Comparison of ENCODE assay signal across 8 cellular contexts in the genomic region with DNA sequence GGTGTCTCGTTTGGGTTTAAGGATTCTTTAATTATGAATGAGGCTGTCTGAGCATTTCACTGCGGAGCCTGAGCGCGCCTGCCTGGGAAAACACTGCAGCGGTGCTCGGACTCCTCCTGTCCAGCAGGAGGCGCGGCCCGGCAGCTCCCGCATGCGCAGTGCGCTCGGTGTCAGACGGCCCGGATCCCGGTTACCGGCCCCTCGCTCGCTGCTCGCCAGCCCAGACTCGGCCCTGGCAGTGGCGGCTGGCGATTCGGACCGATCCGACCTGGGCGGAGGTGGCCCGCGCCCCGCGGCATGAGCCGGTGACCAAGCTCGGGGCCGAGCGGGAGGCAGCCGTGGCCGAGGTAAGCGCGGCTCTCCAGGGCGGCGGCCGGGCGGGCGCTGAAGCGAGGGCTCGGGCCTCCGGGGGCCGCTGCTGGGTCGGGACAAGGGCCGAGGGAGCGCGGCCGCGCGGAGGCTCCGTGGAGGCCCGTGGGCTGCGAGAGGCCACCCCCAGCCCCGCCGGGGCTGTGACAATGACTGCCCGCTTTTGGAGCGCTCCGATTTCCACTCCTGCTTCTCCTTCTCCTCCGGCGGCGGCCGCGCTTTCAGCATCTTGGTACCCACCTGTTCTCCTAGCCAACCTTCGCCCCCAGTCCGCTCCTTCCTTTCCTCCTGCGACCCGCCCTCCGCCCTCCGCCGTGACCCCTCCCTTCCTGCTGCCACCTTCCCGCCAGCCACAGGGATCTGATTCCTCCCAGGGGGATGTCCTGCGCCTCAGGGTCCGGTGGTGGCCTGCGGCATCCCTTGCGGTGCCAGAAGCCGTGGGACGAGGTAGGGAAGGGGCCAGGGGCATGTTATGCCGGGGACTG. TPM values are rescaled to one million over a fixed set of nuclear protein-coding genes. Genes with fewer than 3 reads are reported as not detected.
A peak's percentile ranks its signal among the peaks of the same experiment; 100 is the strongest.
DNase-seq lines count a peak whose midpoint lies in the region; ATAC-seq and TF ChIP-seq lines count a peak whose summit lies in the region.

A gene (plus strand): TSS at position 173 of the 854 bp plus-strand sequence. CDS start 12,035 bp downstream, outside the sequence.

- peaks cover 16% of the 10 kb centered on the region for H3K4me1 Mint-ChIP-seq in WTC11

- H3K27me3 Mint-ChIP-seq in WTC11 (ENCODE audit: low read depth), result peaks cover 3% of the 10 kb centered on the region

- H3K4me3 Mint-ChIP-seq in WTC11, result peak within 1 kb of the TSS; percentile 75

- POLR2A ChIA-PET in WTC11 (lab: Charles Lee), result no interaction called here

- peak; percentile 70 for TF ChIP-seq CTCF in WTC11 (IDR thresholded peaks at IDR 0.05)
- TF ChIP-seq CTCF in cardiac fibroblast (IDR thresholded peaks at IDR 0.05; ENCODE audit: low read depth, low read length), result peak; percentile 90

- H3K36me3 Mint-ChIP-seq in WTC11, result no peaks in the 10 kb centered on the region

- peak within 1 kb of the TSS; percentile 81 to 88 for H3K4me3 ChIP-seq in cardiac fibroblast (replicated peaks in 1 of 2; ENCODE audit: low read depth in 2 of 2, low read length in 2 of 2)

- H3K27ac Mint-ChIP-seq in WTC11, result no peak within 1 kb of the TSS

- no peaks in the 10 kb centered on the region for H3K9me3 Mint-ChIP-seq in WTC11

- CTCF ChIA-PET in WTC11 (lab: Charles Lee), result interaction anchor here (0.7 to 3.4 kb wide), 43 partner anchors 9 to 1015 kb away, joined by 3 to 74 read pairs (median 5); a partner anchor contains a TSS

- DNase-seq in AG08396 (ENCODE audit: low spot score) (peak; percentile 98), NCI-H2196 (lab: John Stamatoyannopoulos, UW; ENCODE audit: unreplicated experiment) (peak; percentile 83), WTC11 (ENCODE audit: low spot score) (peak; percentile 91), cardiac fibroblast (ENCODE audit: low read depth in 2 of 2) (peak; percentile 84 to 90), iris pigment epithelial cell (ENCODE audit: low read depth) (peak; percentile 79)
- peak; percentile 72 to 84 for DNase-seq in stimulated activated CD4-positive, alpha-beta T cell treated with anti-CD3 and anti-CD28 coated beads, Interleukin-12 subunit alpha, Interleukin-12 subunit beta, amount 100 ng/mL, for 24 hours (ENCODE audit: low read depth in 2 of 2)

- ATAC-seq in GM18873 (IDR thresholded peaks at IDR 0.05; ENCODE audit: low FRiP score, unreplicated experiment), result peak; percentile 77
- ATAC-seq in HG03135 (IDR thresholded peaks at IDR 0.05; ENCODE audit: unreplicated experiment), result peak; percentile 87
- ATAC-seq in WTC11, result peak; percentile 89

TF ChIP-seq in WTC11, 78 proteins besides CTCF, POLR2A, EP300 and RAD21 (continues in another document):
- 0 out of 2 replicates have a peak, but pooled peaks have one; percentile 30 for TF ChIP-seq ESRRA (CRISPR knock-in tag; IDR thresholded peaks at IDR 0.05; ENCODE audit: borderline replicate concordance)
- TF ChIP-seq, protein P1, sequence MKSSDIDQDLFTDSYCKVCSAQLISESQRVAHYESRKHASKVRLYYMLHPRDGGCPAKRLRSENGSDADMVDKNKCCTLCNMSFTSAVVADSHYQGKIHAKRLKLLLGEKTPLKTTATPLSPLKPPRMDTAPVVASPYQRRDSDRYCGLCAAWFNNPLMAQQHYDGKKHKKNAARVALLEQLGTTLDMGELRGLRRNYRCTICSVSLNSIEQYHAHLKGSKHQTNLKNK (CRISPR knock-in tag; IDR thresholded peaks at IDR 0.05), result no peak
- TF ChIP-seq ZNF423 (CRISPR knock-in tag; IDR thresholded peaks at IDR 0.05), result no peak; the same call in 1 of the 2 replicates
- TF ChIP-seq ETV6 (CRISPR knock-in tag; IDR thresholded peaks at IDR 0.05), result 0 out of 2 replicates have a peak, but pooled peaks have one; percentile 41
- no peak for TF ChIP-seq TEAD4 (CRISPR knock-in tag; IDR thresholded peaks at IDR 0.05)
- TF ChIP-seq, protein P2, sequence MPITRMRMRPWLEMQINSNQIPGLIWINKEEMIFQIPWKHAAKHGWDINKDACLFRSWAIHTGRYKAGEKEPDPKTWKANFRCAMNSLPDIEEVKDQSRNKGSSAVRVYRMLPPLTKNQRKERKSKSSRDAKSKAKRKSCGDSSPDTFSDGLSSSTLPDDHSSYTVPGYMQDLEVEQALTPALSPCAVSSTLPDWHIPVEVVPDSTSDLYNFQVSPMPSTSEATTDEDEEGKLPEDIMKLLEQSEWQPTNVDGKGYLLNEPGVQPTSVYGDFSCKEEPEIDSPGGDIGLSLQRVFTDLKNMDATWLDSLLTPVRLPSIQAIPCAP (CRISPR knock-in tag; IDR thresholded peaks at IDR 0.05), result no peak
- TF ChIP-seq, protein P3, sequence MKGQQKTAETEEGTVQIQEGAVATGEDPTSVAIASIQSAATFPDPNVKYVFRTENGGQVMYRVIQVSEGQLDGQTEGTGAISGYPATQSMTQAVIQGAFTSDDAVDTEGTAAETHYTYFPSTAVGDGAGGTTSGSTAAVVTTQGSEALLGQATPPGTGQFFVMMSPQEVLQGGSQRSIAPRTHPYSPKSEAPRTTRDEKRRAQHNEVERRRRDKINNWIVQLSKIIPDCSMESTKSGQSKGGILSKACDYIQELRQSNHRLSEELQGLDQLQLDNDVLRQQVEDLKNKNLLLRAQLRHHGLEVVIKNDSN (CRISPR knock-in tag; IDR thresholded peaks at IDR 0.05), result no peak
- TF ChIP-seq, protein P4, sequence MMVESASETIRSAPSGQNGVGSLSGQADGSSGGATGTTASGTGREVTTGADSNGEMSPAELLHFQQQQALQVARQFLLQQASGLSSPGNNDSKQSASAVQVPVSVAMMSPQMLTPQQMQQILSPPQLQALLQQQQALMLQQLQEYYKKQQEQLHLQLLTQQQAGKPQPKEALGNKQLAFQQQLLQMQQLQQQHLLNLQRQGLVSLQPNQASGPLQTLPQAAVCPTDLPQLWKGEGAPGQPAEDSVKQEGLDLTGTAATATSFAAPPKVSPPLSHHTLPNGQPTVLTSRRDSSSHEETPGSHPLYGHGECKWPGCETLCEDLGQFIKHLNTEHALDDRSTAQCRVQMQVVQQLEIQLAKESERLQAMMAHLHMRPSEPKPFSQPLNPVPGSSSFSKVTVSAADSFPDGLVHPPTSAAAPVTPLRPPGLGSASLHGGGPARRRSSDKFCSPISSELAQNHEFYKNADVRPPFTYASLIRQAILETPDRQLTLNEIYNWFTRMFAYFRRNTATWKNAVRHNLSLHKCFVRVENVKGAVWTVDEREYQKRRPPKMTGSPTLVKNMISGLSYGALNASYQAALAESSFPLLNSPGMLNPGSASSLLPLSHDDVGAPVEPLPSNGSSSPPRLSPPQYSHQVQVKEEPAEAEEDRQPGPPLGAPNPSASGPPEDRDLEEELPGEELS (CRISPR knock-in tag; IDR thresholded peaks at IDR 0.05), result peak; percentile 69; the same call in 1 of the 2 replicates
- TF ChIP-seq, protein P5, sequence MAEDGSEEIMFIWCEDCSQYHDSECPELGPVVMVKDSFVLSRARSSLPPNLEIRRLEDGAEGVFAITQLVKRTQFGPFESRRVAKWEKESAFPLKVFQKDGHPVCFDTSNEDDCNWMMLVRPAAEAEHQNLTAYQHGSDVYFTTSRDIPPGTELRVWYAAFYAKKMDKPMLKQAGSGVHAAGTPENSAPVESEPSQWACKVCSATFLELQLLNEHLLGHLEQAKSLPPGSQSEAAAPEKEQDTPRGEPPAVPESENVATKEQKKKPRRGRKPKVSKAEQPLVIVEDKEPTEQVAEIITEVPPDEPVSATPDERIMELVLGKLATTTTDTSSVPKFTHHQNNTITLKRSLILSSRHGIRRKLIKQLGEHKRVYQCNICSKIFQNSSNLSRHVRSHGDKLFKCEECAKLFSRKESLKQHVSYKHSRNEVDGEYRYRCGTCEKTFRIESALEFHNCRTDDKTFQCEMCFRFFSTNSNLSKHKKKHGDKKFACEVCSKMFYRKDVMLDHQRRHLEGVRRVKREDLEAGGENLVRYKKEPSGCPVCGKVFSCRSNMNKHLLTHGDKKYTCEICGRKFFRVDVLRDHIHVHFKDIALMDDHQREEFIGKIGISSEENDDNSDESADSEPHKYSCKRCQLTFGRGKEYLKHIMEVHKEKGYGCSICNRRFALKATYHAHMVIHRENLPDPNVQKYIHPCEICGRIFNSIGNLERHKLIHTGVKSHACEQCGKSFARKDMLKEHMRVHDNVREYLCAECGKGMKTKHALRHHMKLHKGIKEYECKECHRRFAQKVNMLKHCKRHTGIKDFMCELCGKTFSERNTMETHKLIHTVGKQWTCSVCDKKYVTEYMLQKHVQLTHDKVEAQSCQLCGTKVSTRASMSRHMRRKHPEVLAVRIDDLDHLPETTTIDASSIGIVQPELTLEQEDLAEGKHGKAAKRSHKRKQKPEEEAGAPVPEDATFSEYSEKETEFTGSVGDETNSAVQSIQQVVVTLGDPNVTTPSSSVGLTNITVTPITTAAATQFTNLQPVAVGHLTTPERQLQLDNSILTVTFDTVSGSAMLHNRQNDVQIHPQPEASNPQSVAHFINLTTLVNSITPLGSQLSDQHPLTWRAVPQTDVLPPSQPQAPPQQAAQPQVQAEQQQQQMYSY (CRISPR knock-in tag; IDR thresholded peaks at IDR 0.05), result no peak
- TF ChIP-seq, protein P6, sequence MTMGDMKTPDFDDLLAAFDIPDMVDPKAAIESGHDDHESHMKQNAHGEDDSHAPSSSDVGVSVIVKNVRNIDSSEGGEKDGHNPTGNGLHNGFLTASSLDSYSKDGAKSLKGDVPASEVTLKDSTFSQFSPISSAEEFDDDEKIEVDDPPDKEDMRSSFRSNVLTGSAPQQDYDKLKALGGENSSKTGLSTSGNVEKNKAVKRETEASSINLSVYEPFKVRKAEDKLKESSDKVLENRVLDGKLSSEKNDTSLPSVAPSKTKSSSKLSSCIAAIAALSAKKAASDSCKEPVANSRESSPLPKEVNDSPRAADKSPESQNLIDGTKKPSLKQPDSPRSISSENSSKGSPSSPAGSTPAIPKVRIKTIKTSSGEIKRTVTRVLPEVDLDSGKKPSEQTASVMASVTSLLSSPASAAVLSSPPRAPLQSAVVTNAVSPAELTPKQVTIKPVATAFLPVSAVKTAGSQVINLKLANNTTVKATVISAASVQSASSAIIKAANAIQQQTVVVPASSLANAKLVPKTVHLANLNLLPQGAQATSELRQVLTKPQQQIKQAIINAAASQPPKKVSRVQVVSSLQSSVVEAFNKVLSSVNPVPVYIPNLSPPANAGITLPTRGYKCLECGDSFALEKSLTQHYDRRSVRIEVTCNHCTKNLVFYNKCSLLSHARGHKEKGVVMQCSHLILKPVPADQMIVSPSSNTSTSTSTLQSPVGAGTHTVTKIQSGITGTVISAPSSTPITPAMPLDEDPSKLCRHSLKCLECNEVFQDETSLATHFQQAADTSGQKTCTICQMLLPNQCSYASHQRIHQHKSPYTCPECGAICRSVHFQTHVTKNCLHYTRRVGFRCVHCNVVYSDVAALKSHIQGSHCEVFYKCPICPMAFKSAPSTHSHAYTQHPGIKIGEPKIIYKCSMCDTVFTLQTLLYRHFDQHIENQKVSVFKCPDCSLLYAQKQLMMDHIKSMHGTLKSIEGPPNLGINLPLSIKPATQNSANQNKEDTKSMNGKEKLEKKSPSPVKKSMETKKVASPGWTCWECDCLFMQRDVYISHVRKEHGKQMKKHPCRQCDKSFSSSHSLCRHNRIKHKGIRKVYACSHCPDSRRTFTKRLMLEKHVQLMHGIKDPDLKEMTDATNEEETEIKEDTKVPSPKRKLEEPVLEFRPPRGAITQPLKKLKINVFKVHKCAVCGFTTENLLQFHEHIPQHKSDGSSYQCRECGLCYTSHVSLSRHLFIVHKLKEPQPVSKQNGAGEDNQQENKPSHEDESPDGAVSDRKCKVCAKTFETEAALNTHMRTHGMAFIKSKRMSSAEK (CRISPR knock-in tag; IDR thresholded peaks at IDR 0.05; ENCODE audit: borderline replicate concordance), result no peak

RNA-seq across cellular contexts. Expression of the gene that starts here (rescaled TPM):
- total RNA-seq in WTC11 (2021), result 36.4 to 39.1 TPM (median 38.6 TPM) in 3 replicates

Comparison
In these comparisons a context has a peak if more than half of its experiments do, and no peak if none do; other contexts are left out.
1. Peak in every context shown above with its lines: DNase-seq, ATAC-seq and H3K4me3 ChIP-seq.